ENCODE assay signal across 24 cellular contexts in the genomic region with DNA sequence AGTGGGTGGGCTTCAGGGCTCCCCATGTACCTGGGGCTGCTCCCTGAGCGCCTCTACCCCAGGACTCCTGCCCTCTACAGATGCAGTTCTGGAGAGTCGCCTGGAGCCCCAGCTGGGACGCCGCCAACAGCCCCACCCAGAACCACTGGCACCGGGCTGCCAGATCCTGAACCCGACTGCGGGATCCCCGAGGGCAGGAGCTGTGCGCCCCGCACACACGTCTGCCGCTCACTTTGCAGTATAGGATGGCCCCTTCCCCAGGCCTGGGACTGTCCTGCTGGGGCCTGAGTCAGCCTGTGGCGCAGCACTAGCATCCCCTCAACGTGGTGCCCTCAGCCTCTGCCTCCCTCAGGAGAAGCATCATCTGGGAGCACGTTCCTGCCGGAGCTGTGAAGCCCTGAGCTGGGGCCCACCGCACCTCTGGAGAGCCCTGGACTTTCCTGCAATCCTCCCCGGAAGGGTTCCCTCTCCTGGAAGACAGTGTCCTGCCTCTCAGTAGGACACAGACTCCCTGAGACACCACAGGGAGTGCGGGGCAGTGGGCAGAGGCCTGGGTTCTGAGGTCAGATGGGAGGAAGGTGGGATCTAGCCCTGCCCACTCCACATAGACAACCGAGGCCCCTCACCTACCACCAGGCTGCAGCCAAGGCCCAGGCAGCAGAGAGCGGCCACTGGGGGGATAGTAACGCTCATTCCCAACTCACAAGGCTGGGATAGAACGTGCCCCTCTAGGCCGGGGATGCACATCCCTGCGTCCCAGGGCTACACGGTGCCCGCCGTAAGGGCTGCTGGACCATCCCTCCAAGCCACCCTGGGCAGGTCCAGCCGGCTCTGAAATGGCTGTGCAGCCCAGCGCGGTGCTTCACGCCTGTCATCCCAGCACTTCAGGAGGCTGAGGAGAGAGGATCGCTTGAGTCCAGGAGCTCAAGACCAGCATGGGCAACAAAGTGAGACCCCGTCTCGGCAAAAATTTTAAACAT. TPM values are rescaled to one million over a fixed set of nuclear protein-coding genes. Genes with fewer than 3 reads are reported as not detected.
DNase-seq lines count a peak whose midpoint lies in the region; FAIRE-seq and TF ChIP-seq lines count a peak whose summit lies in the region.
"Had no signal": no experiment of that assay in that cellular context is flagged by ENCODE, and none has a peak within 500 bp of the region (broad histone marks: within the 10 kb centered on the region; RNA-seq: fewer than 3 reads in every experiment).

No MANE protein-coding gene starts in this region.

- peaks cover 81 to 88% (median 86%) of the 10 kb centered on the region in 10 experiments for H3K4me1 ChIP-seq in BLaER1 treated with 17β-estradiol and CSF1 and Interleukin-3, amounts not matched to agents 10 nM and 100 nM
- peaks cover 9% of the 10 kb centered on the region for H3K4me1 ChIP-seq in GM23248 (ENCODE audit: insufficient read depth)

- H3K4me2 ChIP-seq in BLaER1 treated with 17β-estradiol and CSF1 and Interleukin-3, amounts not matched to agents 10 nM and 100 nM: peak overlapping the region; percentile 95 to 100 (median 97)
- no peak overlapping the region for H3K4me2 ChIP-seq in GM23248 (ENCODE audit: unreplicated experiment)

- peaks cover 6 to 38% (median 28%) of the 10 kb centered on the region in 11 experiments; a peak in 20 of 22 replicates for H3K36me3 ChIP-seq in BLaER1 treated with 17β-estradiol and CSF1 and Interleukin-3, amounts not matched to agents 10 nM and 100 nM
- no peaks in the 10 kb centered on the region for H3K36me3 ChIP-seq in GM23248 (ENCODE audit: low read depth)
- H3K36me3 ChIP-seq: adrenal gland, ovary, right lobe of liver had no signal

- DNase-seq in GM23248: peak; percentile 36
- no peak for DNase-seq in nephron progenitor cell
- DNase-seq in RCC 7860 (ENCODE audit: low spot score): no peak
- no peak for DNase-seq in SHP77 treated with DMSO at 0.1 percent for 48 hours (lab: John Stamatoyannopoulos, UW)
- no peak for DNase-seq in NCI-H526 treated with DMSO at 0.1 percent for 48 hours (lab: John Stamatoyannopoulos, UW)
- DNase-seq: activated CD8-positive, alpha-beta memory T cell treated with anti-CD3 and anti-CD28 coated beads, Interleukin-2, amount 50 U/mL, for 4 hours; activated effector memory CD4-positive, alpha-beta T cell treated with Interleukin-2 at 50 U/mL for 16 hours; DMS79; Karpas-422; naive thymus-derived CD4-positive, alpha-beta T cell; NCI-H1048; NCI-H187 treated with DMSO at 0.1 percent for 48 hours; NCI-H226; NCI-H774; OCI-M1; ovary; Right ventricle myocardium superior; stimulated activated CD8-positive, alpha-beta memory T cell treated with anti-CD3 and anti-CD28 coated beads, Interleukin-4, amount 100 ng/mL, for 48 hours had no signal

- H3K9me3 Mint-ChIP-seq in dendritic cell treated with granulocyte-macrophage colony-stimulating factor and Interleukin-4, amounts not matched to agents 40 ng/mL and 50 ng/mL, for 4 days: no peaks in the 10 kb centered on the region
- no peaks in the 10 kb centered on the region for H3K9me3 Mint-ChIP-seq in nephron progenitor cell
- H3K9me3 Mint-ChIP-seq: memory B cell; naive thymus-derived CD4-positive, alpha-beta T cell had no signal

- in situ Hi-C loops in GM23248 (cut with MboI): no loop called here

- intact Hi-C loops in dendritic cell treated with granulocyte-macrophage colony-stimulating factor and Interleukin-4, amounts not matched to agents 40 ng/mL and 50 ng/mL, for 4 days (cut with micrococcal nuclease): no loop called here

- TF ChIP-seq CTCF in nephron progenitor cell (IDR thresholded peaks at IDR 0.05): no peak

- H3K36me3 Mint-ChIP-seq in dendritic cell treated with granulocyte-macrophage colony-stimulating factor and Interleukin-4, amounts not matched to agents 40 ng/mL and 50 ng/mL, for 4 days (ENCODE audit: low read depth): peaks cover 77% of the 10 kb centered on the region
- H3K36me3 Mint-ChIP-seq in nephron progenitor cell (ENCODE audit: low read depth): no peaks in the 10 kb centered on the region
- H3K36me3 Mint-ChIP-seq: naive thymus-derived CD4-positive, alpha-beta T cell had no signal

- peaks cover 8% of the 10 kb centered on the region; the same call in 1 of the 2 replicates for H3F3A ChIP-seq in GM23248 (ENCODE audit: insufficient read depth)

- peak overlapping the region in 1 of 10 experiments; percentile 56; a peak in 4 of 20 replicates for H3K4me3 ChIP-seq in BLaER1 treated with 17β-estradiol and CSF1 and Interleukin-3, amounts not matched to agents 10 nM and 100 nM
- H3K4me3 ChIP-seq in GM23248: no peak overlapping the region
- H3K4me3 ChIP-seq: adrenal gland, ovary, right lobe of liver had no signal

- H3K9me2 ChIP-seq in GM23248 (ENCODE audit: insufficient read depth): no peaks in the 10 kb centered on the region

- H3K79me2 ChIP-seq in GM23248 (ENCODE audit: insufficient read depth): peaks cover 91% of the 10 kb centered on the region

- no peaks in the 10 kb centered on the region for H3K9me3 ChIP-seq in BLaER1 treated with 17β-estradiol and CSF1 and Interleukin-3, amounts not matched to agents 10 nM and 100 nM (replicated peaks in 1 of 11)
- H3K9me3 ChIP-seq in GM23248 (ENCODE audit: low read depth): no peaks in the 10 kb centered on the region
- H3K9me3 ChIP-seq: adrenal gland, ovary, right lobe of liver had no signal

- H3K27me3 ChIP-seq in BLaER1 treated with 17β-estradiol and CSF1 and Interleukin-3, amounts not matched to agents 10 nM and 100 nM: no peaks in the 10 kb centered on the region
- H3K27me3 ChIP-seq in GM23248 (replicated peaks; ENCODE audit: insufficient read depth): no peaks in the 10 kb centered on the region
- H3K27me3 ChIP-seq: adrenal gland, ovary, right lobe of liver had no signal

- no peaks in the 10 kb centered on the region for H3K27me3 Mint-ChIP-seq in dendritic cell treated with granulocyte-macrophage colony-stimulating factor and Interleukin-4, amounts not matched to agents 40 ng/mL and 50 ng/mL, for 4 days
- H3K27me3 Mint-ChIP-seq in nephron progenitor cell (ENCODE audit: low read depth, poor library complexity): no peaks in the 10 kb centered on the region
- H3K27me3 Mint-ChIP-seq: memory B cell; naive thymus-derived CD4-positive, alpha-beta T cell had no signal

- H3K27ac Mint-ChIP-seq in dendritic cell treated with granulocyte-macrophage colony-stimulating factor and Interleukin-4, amounts not matched to agents 40 ng/mL and 50 ng/mL, for 4 days: peak overlapping the region; percentile 56
- peak overlapping the region; percentile 42 for H3K27ac Mint-ChIP-seq in nephron progenitor cell
- H3K27ac Mint-ChIP-seq: memory B cell had no signal

- H4K20me1 ChIP-seq in BLaER1 treated with 17β-estradiol and CSF1 and Interleukin-3, amounts not matched to agents 10 nM and 100 nM: peaks cover 51 to 94% (median 83%) of the 10 kb centered on the region in 11 experiments
- H4K20me1 ChIP-seq in GM23248 (ENCODE audit: insufficient read depth): no peaks in the 10 kb centered on the region

- no peak for FAIRE-seq in RCC 7860 (lab: Jason Lieb, UNC)
- FAIRE-seq: colon had no signal

- peak overlapping the region in 6 of 11 experiments; percentile 72 to 100 (median 78); a peak in 11 of 22 replicates for H3K27ac ChIP-seq in BLaER1 treated with 17β-estradiol and CSF1 and Interleukin-3, amounts not matched to agents 10 nM and 100 nM
- H3K27ac ChIP-seq in GM23248: no peak overlapping the region
- H3K27ac ChIP-seq: ovary, right lobe of liver had no signal

- H3K4me1 Mint-ChIP-seq in dendritic cell treated with granulocyte-macrophage colony-stimulating factor and Interleukin-4, amounts not matched to agents 40 ng/mL and 50 ng/mL, for 4 days (ENCODE audit: low read depth): peaks cover 78% of the 10 kb centered on the region
- H3K4me1 Mint-ChIP-seq in nephron progenitor cell: peaks cover 58% of the 10 kb centered on the region

- H2AFZ ChIP-seq in GM23248: no peak overlapping the region

- no peak overlapping the region for H3K4me3 Mint-ChIP-seq in dendritic cell treated with granulocyte-macrophage colony-stimulating factor and Interleukin-4, amounts not matched to agents 40 ng/mL and 50 ng/mL, for 4 days
- H3K4me3 Mint-ChIP-seq in nephron progenitor cell: no peak overlapping the region

- 70 to 72% methylated on average over 32 to 34 of the region's 35 CpGs for WGBS in GM23248 (ENCODE audit: low coverage in 1 of 2, low lambda C conversion rate in 2 of 2, missing lambda C conversion rate in 2 of 2), 2 experiments

- peak overlapping the region; percentile 94 to 100 (median 99); a peak in 21 of 22 replicates for H3K9ac ChIP-seq in BLaER1 treated with 17β-estradiol and CSF1 and Interleukin-3, amounts not matched to agents 10 nM and 100 nM
- H3K9ac ChIP-seq in GM23248: no peak overlapping the region

RNA-seq across cellular contexts. Expression of a gene that starts 3.5 kb away (rescaled TPM):
- total RNA-seq in GM23248 (2014; rRNA removed; shearing (Covaris generic)): 4.2 and 5.2 TPM in 2 replicates
- polyA plus RNA-seq in GM23248 (2016; fragmentation: Nextera tagmentation; extraction: Ambion mirVana): 4.2 and 4.9 TPM in 2 replicates

RNA-seq across cellular contexts. Expression of a gene that starts 18.6 kb away (rescaled TPM):
- 8.9 and 11.0 TPM in 2 replicates for total RNA-seq in GM23248 (2014; rRNA removed; shearing (Covaris generic))
- 4.2 and 4.6 TPM in 2 replicates for polyA plus RNA-seq in GM23248 (2016; fragmentation: Nextera tagmentation; extraction: Ambion mirVana)

RNA-seq across cellular contexts. Expression of a gene that starts 32.8 kb away (rescaled TPM):
- 0.32 and 2.5 TPM in 2 replicates for total RNA-seq in GM23248 (2014; rRNA removed; shearing (Covaris generic))
- 1.8 and 1.9 TPM in 2 replicates for polyA plus RNA-seq in GM23248 (2016; fragmentation: Nextera tagmentation; extraction: Ambion mirVana)

RNA-seq across cellular contexts. Expression of a gene that starts 40.5 kb away (rescaled TPM):
- total RNA-seq in GM23248 (2014; rRNA removed; shearing (Covaris generic)): 147 and 157 TPM in 2 replicates
- polyA plus RNA-seq in GM23248 (2016; fragmentation: Nextera tagmentation; extraction: Ambion mirVana): 37.6 and 39.4 TPM in 2 replicates
